1 cellular context compared by ENCODE assay signal in the genomic region with DNA sequence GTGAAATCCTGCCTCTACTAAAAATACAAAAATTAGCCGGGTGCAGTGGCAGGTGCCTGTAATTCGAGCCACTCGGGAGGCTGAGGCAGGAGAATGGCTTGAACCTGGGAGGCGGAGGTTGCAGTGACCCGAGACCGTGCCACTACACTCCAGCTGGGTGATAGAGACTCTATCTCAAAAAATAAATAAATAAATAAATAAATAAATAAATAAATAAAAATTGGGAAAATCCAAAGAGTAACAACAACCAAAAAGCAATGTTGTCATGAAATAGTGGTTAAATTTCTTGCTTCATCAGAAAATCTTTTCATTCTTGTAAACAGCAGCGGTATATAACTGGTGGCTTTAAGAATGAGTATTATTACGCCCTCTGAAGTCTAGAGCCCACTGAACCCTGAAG.
TF ChIP-seq lines count a peak whose summit lies in the region.

No MANE protein-coding gene starts in this region.

TF ChIP-seq in HEK293, 187 proteins besides CTCF, POLR2A, EP300 and RAD21 (continued from another document):
- TF ChIP-seq ZNF518A (tag by site-specific recombination; conservative IDR thresholded peaks at IDR 0.05; ENCODE audit: low read depth) = peak; percentile 55; the same call in 1 of the 2 replicates
- TF ChIP-seq ZBTB8A (tag by site-specific recombination; IDR thresholded peaks at IDR 0.05) = 0 out of 2 replicates have a peak, but pooled peaks have one; percentile 37
